25 cellular contexts compared by ENCODE assay signal in genomic region chr14:79352026-79352425, GRCh38.
"Had no signal": no experiment of that assay in that cellular context is flagged by ENCODE, and none has a peak within 500 bp of the region (broad histone marks: within the 10 kb centered on the region; RNA-seq: fewer than 3 reads in every experiment).

No MANE protein-coding gene starts in this region.

- H3K27me3 ChIP-seq: gastrocnemius medialis, hepatocyte, neural progenitor cell, uterus had no signal

- DNase-seq: activated CD4-positive, alpha-beta T cell treated with anti-CD3 and anti-CD28 coated beads, Interleukin-2, amount 50 U/mL, for 1 hour; activated CD8-positive, alpha-beta T cell treated with anti-CD3 and anti-CD28 coated beads for 36 hours; activated T-cell treated with anti-CD3 and anti-CD28 coated beads, Interleukin-2, amount 50 U/mL, for 4 hours; anterior cingulate cortex; dermis blood vessel endothelial cell; effector CD4-positive, alpha-beta T cell; erythroblast; gastrocnemius medialis; islet precursor cell; left ventricle myocardium superior; mammary epithelial cell; naive thymus-derived CD4-positive, alpha-beta T cell; occipital lobe; psoas muscle; stimulated activated CD4-positive, alpha-beta T cell treated with anti-CD3 and anti-CD28 coated beads, Interleukin-12 subunit alpha, Interleukin-12 subunit beta, amount 100 ng/mL, for 4 hours; stimulated activated CD4-positive, alpha-beta T cell treated with anti-CD3 and anti-CD28 coated beads, Interleukin-4, amount 100 ng/mL, for 1 hour; stimulated activated naive CD8-positive, alpha-beta T cell treated with anti-CD3 and anti-CD28 coated beads, Interleukin-15, Interleukin-2, amounts not matched to agents 100 U/mL and 50 U/mL, for 24 hours; T-helper 2 cell; uterus had no signal

- H3K4me1 ChIP-seq: gastrocnemius medialis, psoas muscle, uterus had no signal

- H3K4me2 ChIP-seq: hepatocyte, neural progenitor cell had no signal

- H3K27ac ChIP-seq: gastrocnemius medialis, hepatocyte, neural progenitor cell, parathyroid adenoma, psoas muscle, thoracic aorta, uterus had no signal

- H3K9me3 ChIP-seq: gastrocnemius medialis, psoas muscle, thoracic aorta, uterus had no signal

- ATAC-seq: activated CD8-positive, alpha-beta T cell treated with anti-CD3 and anti-CD28 coated beads for 36 hours; activated naive CD4-positive, alpha-beta T cell treated with anti-CD3 and anti-CD28 coated beads, Interleukin-2, amount 50 U/mL, for 72 hours; activated T-cell treated with anti-CD3 and anti-CD28 coated beads, Interleukin-2, amount 50 U/mL, for 4 hours; gastrocnemius medialis; left ventricle myocardium superior; naive thymus-derived CD4-positive, alpha-beta T cell; psoas muscle; stimulated activated naive CD8-positive, alpha-beta T cell treated with anti-CD3 and anti-CD28 coated beads, Interleukin-15, Interleukin-2, amounts not matched to agents 100 U/mL and 50 U/mL, for 24 hours; WTC11 had no signal

- H3K36me3 ChIP-seq: gastrocnemius medialis, neural progenitor cell, thoracic aorta, uterus had no signal

- H3K4me3 ChIP-seq: gastrocnemius medialis, hepatocyte, neural progenitor cell, psoas muscle, thoracic aorta, uterus had no signal

- H3K79me2 ChIP-seq: hepatocyte had no signal

- H2AFZ ChIP-seq: hepatocyte, neural progenitor cell, parathyroid adenoma had no signal

- H3K9ac ChIP-seq: neural progenitor cell, parathyroid adenoma had no signal
